ENCODE assay signal across 8 cellular contexts in genomic region chr20:12012241-12013222, GRCh38.
DNase-seq lines count a peak whose midpoint lies in the region; ATAC-seq and TF ChIP-seq lines count a peak whose summit lies in the region.

No MANE protein-coding gene starts in this region.

- no peaks in the 10 kb centered on the region for H3K36me3 ChIP-seq in esophagus squamous epithelium

- H3K9me3 ChIP-seq in esophagus squamous epithelium: no peaks in the 10 kb centered on the region

- no peaks in the 10 kb centered on the region for H3K4me1 ChIP-seq in esophagus squamous epithelium

- H3K27me3 Mint-ChIP-seq in nephron (ENCODE audit: low read depth): no peaks in the 10 kb centered on the region

- H3K27me3 ChIP-seq in esophagus squamous epithelium: no peaks in the 10 kb centered on the region

- intact Hi-C loops in esophagus squamous epithelium (cut with DNase I): no loop called here

- H3K27ac ChIP-seq in esophagus squamous epithelium: no peak overlapping the region

- no peaks in the 10 kb centered on the region for H3K9me3 Mint-ChIP-seq in nephron

- no peaks in the 10 kb centered on the region for H3K4me1 Mint-ChIP-seq in nephron

- 67 to 79% methylated on average over 9 of the region's 9 CpGs for WGBS in esophagus squamous epithelium, 2 donors

- ATAC-seq in GM18858 (IDR thresholded peaks at IDR 0.05; ENCODE audit: unreplicated experiment) (peak; percentile 84), HG03025 (IDR thresholded peaks at IDR 0.05; ENCODE audit: low FRiP score, unreplicated experiment) (no peak)

- no peaks in the 10 kb centered on the region for H3K36me3 Mint-ChIP-seq in nephron (ENCODE audit: low read depth)

- TF ChIP-seq CTCF in esophagus squamous epithelium (IDR thresholded peaks at IDR 0.05) (peak in 5 of 6 experiments; percentile 63 to 92 (median 67)), nephron (IDR thresholded peaks at IDR 0.05; ENCODE audit: unreplicated experiment in 3 of 3) (peak; percentile 25 to 61 (median 26))

- H3K4me3 Mint-ChIP-seq in nephron: no peak overlapping the region

- no peak overlapping the region for H3K27ac Mint-ChIP-seq in nephron

- TF ChIP-seq POLR2A in esophagus squamous epithelium (IDR thresholded peaks at IDR 0.05): no peak

- peak; percentile 41 for DNase-seq in COLO668 (lab: John Stamatoyannopoulos, UW; ENCODE audit: unreplicated experiment)
- DNase-seq in HT1080 (ENCODE audit: low read depth): peak; percentile 67
- peak; percentile 27 for DNase-seq in SK-N-DZ (ENCODE audit: low spot score)
- DNase-seq in esophagus squamous epithelium (lab: John Stamatoyannopoulos, UW): no peak
- DNase-seq in kidney glomerular epithelial cell (lab: John Stamatoyannopoulos, UW): no peak

- no peak overlapping the region for H3K4me3 ChIP-seq in esophagus squamous epithelium

Comparison
In these comparisons a context has a peak if more than half of its experiments do, and no peak if none do; other contexts are left out.
1. DNase-seq: peak in COLO668 (single experiment), HT1080 (single experiment) and SK-N-DZ (single experiment); none in esophagus squamous epithelium (single experiment) and kidney glomerular epithelial cell (single experiment).